1 cellular context compared by ENCODE assay signal in the genomic region with DNA sequence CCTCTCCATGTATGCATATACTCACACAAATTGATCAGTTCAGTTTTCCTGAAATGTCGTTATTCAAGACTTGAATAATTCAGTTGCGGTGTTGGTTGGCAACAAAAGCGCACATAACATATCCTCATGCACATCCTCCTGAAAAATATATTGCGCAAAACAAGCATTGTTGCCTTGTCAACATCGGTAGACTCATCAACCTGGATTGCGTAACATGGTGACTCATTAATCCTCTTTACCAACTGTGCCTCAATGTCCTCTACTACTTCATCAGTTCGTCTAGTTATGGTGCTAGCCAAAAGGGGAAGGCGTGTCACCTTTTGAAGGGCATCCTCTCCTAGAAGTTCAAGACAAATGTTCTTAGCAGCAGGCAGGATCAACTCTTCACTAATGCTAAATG.
TF ChIP-seq lines count a peak whose summit lies in the region.

No MANE protein-coding gene starts in this region.

TF ChIP-seq in HepG2, 621 proteins besides CTCF, POLR2A, EP300 and RAD21 (continued from another document):
- TF ChIP-seq, protein P1, sequence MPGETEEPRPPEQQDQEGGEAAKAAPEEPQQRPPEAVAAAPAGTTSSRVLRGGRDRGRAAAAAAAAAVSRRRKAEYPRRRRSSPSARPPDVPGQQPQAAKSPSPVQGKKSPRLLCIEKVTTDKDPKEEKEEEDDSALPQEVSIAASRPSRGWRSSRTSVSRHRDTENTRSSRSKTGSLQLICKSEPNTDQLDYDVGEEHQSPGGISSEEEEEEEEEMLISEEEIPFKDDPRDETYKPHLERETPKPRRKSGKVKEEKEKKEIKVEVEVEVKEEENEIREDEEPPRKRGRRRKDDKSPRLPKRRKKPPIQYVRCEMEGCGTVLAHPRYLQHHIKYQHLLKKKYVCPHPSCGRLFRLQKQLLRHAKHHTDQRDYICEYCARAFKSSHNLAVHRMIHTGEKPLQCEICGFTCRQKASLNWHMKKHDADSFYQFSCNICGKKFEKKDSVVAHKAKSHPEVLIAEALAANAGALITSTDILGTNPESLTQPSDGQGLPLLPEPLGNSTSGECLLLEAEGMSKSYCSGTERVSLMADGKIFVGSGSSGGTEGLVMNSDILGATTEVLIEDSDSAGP (CRISPR knock-in tag; IDR thresholded peaks at IDR 0.05; ENCODE audit: borderline replicate concordance) = no peak
- TF ChIP-seq ZNF549 (CRISPR knock-in tag; IDR thresholded peaks at IDR 0.05) (no peak), JUND (CRISPR knock-in tag; IDR thresholded peaks at IDR 0.05) (0 out of 2 replicates have a peak, but pooled peaks have one; percentile 34), CEBPG (CRISPR knock-in tag; IDR thresholded peaks at IDR 0.05) (peak; percentile 52; the same call in 1 of the 2 replicates), TRIM24 (CRISPR knock-in tag; IDR thresholded peaks at IDR 0.05) (no peak), FOSL2 (CRISPR knock-in tag; IDR thresholded peaks at IDR 0.05) (peak; percentile 83), ZNF652 (CRISPR knock-in tag; IDR thresholded peaks at IDR 0.05; ENCODE audit: borderline replicate concordance, low read depth) (no peak)
TF ChIP-seq in HepG2: peak in this region for 4.
